ENCODE assay signal across 8 cellular contexts in genomic region chr5:131795879-131796792, GRCh38. TPM values are rescaled to one million over a fixed set of nuclear protein-coding genes. Genes with fewer than 3 reads are reported as not detected.
DNase-seq lines count a peak whose midpoint lies in the region; ATAC-seq and TF ChIP-seq lines count a peak whose summit lies in the region.

No MANE protein-coding gene starts in this region.

- intact Hi-C loops in Panc1 (cut with micrococcal nuclease; ENCODE audit: unreplicated experiment), result no loop called here
- intact Hi-C loops in heart left ventricle (cut with DNase I), result loop anchor here (2.0 to 10.0 kb wide), 11 partner anchors 39 to 624 kb away; partner anchors contain the start of genes RAPGEF6 (in 7 of the 10) and LYRM7 (in 1 of the 10)
- intact Hi-C loops in vagina (cut with DNase I), result loop anchor here (5.0 kb wide), 1 partner anchor 124 kb away; no protein-coding TSS in a partner anchor

- H3K36me3 ChIP-seq in Panc1 (ENCODE audit: control insufficient read depth, insufficient read depth, low read length) (peaks cover 3% of the 10 kb centered on the region), heart left ventricle (peaks cover 0 to 6% (median 0%) of the 10 kb centered on the region in 9 donors), trophoblast cell (ENCODE audit: control insufficient read depth in 1 of 2, insufficient read depth in 2 of 2, low read length in 2 of 2) (no peaks in the 10 kb centered on the region), vagina (no peaks in the 10 kb centered on the region)

- peak overlapping the region; percentile 53 for H3K4me2 ChIP-seq in trophoblast cell (ENCODE audit: low read length)

- DNase-seq in AG09309 (ENCODE audit: low read depth), result no peak
- no peak for DNase-seq in Panc1 (ENCODE audit: low read depth, low spot score)
- DNase-seq in heart left ventricle, result peak; percentile 74 to 90 (median 87)
- DNase-seq in trophoblast cell, result peak; percentile 61 to 80
- peak in 1 of 2 donors; percentile 90 for DNase-seq in vagina (ENCODE audit: extremely low spot score in 2 of 2)

- peak overlapping the region; percentile 31 for H4K12ac ChIP-seq in trophoblast cell (ENCODE audit: low read depth, low read length)

- peak overlapping the region; percentile 87 for H3K14ac ChIP-seq in trophoblast cell (ENCODE audit: low read length)

- H3K23ac ChIP-seq in trophoblast cell (ENCODE audit: low read length), result no peak overlapping the region

- no TSS peak for BruUV-seq in Panc1 (replicated peaks; lab: Mats Ljungman, UMichigan)

- peak overlapping the region; percentile 68 for H4K91ac ChIP-seq in trophoblast cell (ENCODE audit: low read depth, low read length)

- H3K4me3 ChIP-seq in AG09309 (ENCODE audit: control insufficient read depth, low read depth, low read length) (peak overlapping the region; percentile 88), Panc1 (ENCODE audit: low read depth in 2 of 2, low read length in 2 of 2) (peak overlapping the region; percentile 96 to 99), heart left ventricle (peak overlapping the region; percentile 86 to 99 (median 97)), trophoblast cell (ENCODE audit: low read depth, low read length) (peak overlapping the region; percentile 95), vagina (peak overlapping the region; percentile 52 to 86)

- ATAC-seq in GM18867 (IDR thresholded peaks at IDR 0.05; ENCODE audit: unreplicated experiment), result peak; percentile 26
- ATAC-seq in HG03095 (IDR thresholded peaks at IDR 0.05; ENCODE audit: unreplicated experiment), result peak; percentile 15
- peak; percentile 55 for ATAC-seq in Panc1
- ATAC-seq in heart left ventricle, result peak; percentile 44 to 78 (median 70)

- peak overlapping the region; percentile 15 for H2BK120ac ChIP-seq in trophoblast cell (ENCODE audit: insufficient read depth, low read length, poor library complexity)

- H3K79me2 ChIP-seq in trophoblast cell (ENCODE audit: control insufficient read depth, insufficient read depth, low read length, poor library complexity), result peaks cover 12% of the 10 kb centered on the region

- POLR2A ChIA-PET in Panc1 (lab: Charles Lee), result no interaction called here

- peak overlapping the region; percentile 90 for H3K4ac ChIP-seq in trophoblast cell (ENCODE audit: low read depth, low read length)

- H3K79me1 ChIP-seq in trophoblast cell (ENCODE audit: low read length), result peaks cover 11% of the 10 kb centered on the region

- H4K8ac ChIP-seq in trophoblast cell (ENCODE audit: low read depth, low read length), result peak overlapping the region; percentile 93

- peak overlapping the region; percentile 92 for H3K9ac ChIP-seq in trophoblast cell (ENCODE audit: low read length)

- H3K4me1 ChIP-seq in Panc1 (ENCODE audit: control insufficient read depth, insufficient read depth, low read length) (peaks cover 21% of the 10 kb centered on the region), heart left ventricle (peaks cover 0 to 55% (median 37%) of the 10 kb centered on the region in 12 donors), trophoblast cell (ENCODE audit: control insufficient read depth in 1 of 2, insufficient read depth in 2 of 2, low read length in 2 of 2) (no peaks in the 10 kb centered on the region), vagina (peaks cover 51% of the 10 kb centered on the region)

- CTCF ChIA-PET in Panc1 (lab: Charles Lee), result no interaction called here

- peak overlapping the region; percentile 45 for H2BK12ac ChIP-seq in trophoblast cell (ENCODE audit: low read length)

- in situ Hi-C loops in Panc1 (cut with HindIII; ENCODE audit: low pct_unique_long_range_greater_than_20kb, low sequenced_read_pairs), result no loop called here

- peak overlapping the region; percentile 85 for H2AFZ ChIP-seq in trophoblast cell (ENCODE audit: insufficient read depth, low read length, poor library complexity)

- no peaks in the 10 kb centered on the region for H3K27me3 ChIP-seq in Panc1 (ENCODE audit: control insufficient read depth, insufficient read depth, low read length)
- no peaks in the 10 kb centered on the region for H3K27me3 ChIP-seq in heart left ventricle
- no peaks in the 10 kb centered on the region for H3K27me3 ChIP-seq in trophoblast cell (ENCODE audit: insufficient read depth, low read length)
- no peaks in the 10 kb centered on the region for H3K27me3 ChIP-seq in vagina

- TF ChIP-seq POLR2A in heart left ventricle (IDR thresholded peaks at IDR 0.05) (no peak), vagina (IDR thresholded peaks at IDR 0.05) (no peak)

- 1% methylated on average over 42 to 56 of the region's 56 CpGs for WGBS in adipose tissue, 3 donors
- 1% methylated on average over 41 to 56 of the region's 56 CpGs for WGBS in heart left ventricle, 4 donors
- no CpG with 5 or more reads among the region's 56 CpGs for WGBS in trophoblast cell (ENCODE audit: extremely low coverage, insufficient coverage, insufficient read length)

- no peaks in the 10 kb centered on the region for H3K9me3 ChIP-seq in Panc1 (ENCODE audit: control insufficient read depth, insufficient read depth, low read depth, low read length)
- H3K9me3 ChIP-seq in heart left ventricle, result no peaks in the 10 kb centered on the region
- peaks cover 2% of the 10 kb centered on the region for H3K9me3 ChIP-seq in trophoblast cell (ENCODE audit: insufficient read depth, low read depth, low read length)
- no peaks in the 10 kb centered on the region for H3K9me3 ChIP-seq in vagina

- peak overlapping the region; percentile 5 for H2AK5ac ChIP-seq in trophoblast cell (ENCODE audit: low read length)

- H3K27ac ChIP-seq in Panc1 (ENCODE audit: low read length) (peak overlapping the region; percentile 96), adipose tissue (ENCODE audit: low read depth, low read length) (peak overlapping the region; percentile 81), heart left ventricle (peak overlapping the region; percentile 97 to 100 (median 99)), trophoblast cell (ENCODE audit: low read depth, low read length) (peak overlapping the region; percentile 69), vagina (peak overlapping the region; percentile 99)

- peak overlapping the region; percentile 90 for H2BK5ac ChIP-seq in trophoblast cell (ENCODE audit: low read depth, low read length, poor library complexity)

- TF ChIP-seq CTCF in AG09309 (IDR thresholded peaks at IDR 0.05; ENCODE audit: control insufficient read depth, insufficient read depth, low read depth, low read length, missing control alignments), result no peak
- TF ChIP-seq CTCF in Panc1 (IDR thresholded peaks at IDR 0.05), result no peak
- TF ChIP-seq CTCF in heart left ventricle (IDR thresholded peaks at IDR 0.05), result no peak
- TF ChIP-seq CTCF in vagina (IDR thresholded peaks at IDR 0.05), result no peak

- H3K18ac ChIP-seq in trophoblast cell (ENCODE audit: low read length), result peak overlapping the region; percentile 92

RNA-seq across cellular contexts. Expression of gene FNIP1, which starts 0.7 kb away (rescaled TPM):
- total RNA-seq in Panc1 (2021; ENCODE audit: unreplicated experiment), result 48.3 TPM
- polyA plus RNA-seq in Panc1 (2012; ENCODE audit: insufficient read length), result 9.4 TPM
- 1 to 10 TPM; 3.0 to 5.6 (median 5.5) TPM for polyA plus RNA-seq in adipose tissue
- 10 to 100 TPM; 27.5 to 41.3 (median 35.1) TPM for total RNA-seq in heart left ventricle
- 1 to 10 TPM; 5.6 to 6.7 TPM for polyA plus RNA-seq in heart left ventricle
- polyA plus RNA-seq in trophoblast cell (2013), result 10.2 and 11.3 TPM in 2 replicates
- total RNA-seq in vagina, result 29.5 TPM

Comparison
In these comparisons a context has a peak if more than half of its experiments do, and no peak if none do; other contexts are left out.
1. DNase-seq: peak in heart left ventricle (5 of 5) and trophoblast cell (2 of 2); none in AG09309 (single experiment) and Panc1 (single experiment).
2. ATAC-seq: peak in every context shown above with its lines; median percentile 70 in heart left ventricle; 55 in Panc1; 26 in GM18867; 15 in HG03095.
3. Peak in every context shown above with its lines, with median percentiles within 50 percentile points of each other: H3K4me3 ChIP-seq and H3K27ac ChIP-seq.